In the genomic region with DNA sequence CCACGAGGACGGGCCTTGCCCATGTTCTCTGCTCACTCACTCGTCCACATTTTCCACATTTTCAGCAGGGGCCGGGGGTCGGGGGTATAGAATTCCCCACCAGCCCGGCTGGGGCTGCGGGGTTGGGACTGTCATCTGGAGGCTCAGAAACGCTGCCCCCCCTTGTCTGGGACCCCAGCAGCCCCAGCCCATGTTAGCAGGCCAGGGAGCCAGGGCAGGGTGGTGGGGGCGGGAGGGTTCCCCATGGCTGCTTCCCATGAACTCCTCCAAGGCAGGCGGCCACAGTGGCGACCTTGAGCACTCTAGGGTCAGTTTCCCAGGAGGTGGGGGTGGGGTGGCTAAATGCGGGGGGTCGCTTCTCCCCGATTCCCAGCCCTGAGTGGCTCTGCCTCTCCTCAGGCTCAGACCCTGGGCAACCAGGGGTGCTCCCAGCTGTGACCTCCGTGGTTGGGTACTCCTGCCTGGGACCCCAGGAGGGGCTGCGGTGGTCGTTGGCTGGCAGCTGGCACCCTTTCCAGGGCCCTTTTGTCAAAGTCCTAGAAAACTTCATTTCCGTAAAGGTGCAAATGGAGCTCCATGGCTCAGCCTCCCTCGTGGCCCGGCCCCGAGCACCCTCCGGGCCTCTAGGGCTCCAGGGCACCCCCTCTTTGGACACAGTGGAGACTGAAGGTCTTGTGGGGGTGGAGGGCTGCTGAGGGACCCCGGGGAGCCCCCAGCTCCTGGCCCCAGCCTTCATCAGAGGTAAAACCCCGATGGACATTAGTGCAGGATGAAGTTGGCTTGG, we compare ENCODE assay signal across 1 cellular context. TPM values are rescaled to one million over a fixed set of nuclear protein-coding genes. Genes with fewer than 3 reads are reported as not detected.
"Had no signal": no experiment of that assay in that cellular context is flagged by ENCODE, and none has a peak within 500 bp of the region (broad histone marks: within the 10 kb centered on the region; RNA-seq: fewer than 3 reads in every experiment).

No MANE protein-coding gene starts in this region.

RNA-seq across cellular contexts. Expression of a gene that starts 1.6 kb away (rescaled TPM):
- total RNA-seq: lung microvascular endothelial cell had no signal
